Comparison of ENCODE assay signal across 12 cellular contexts in genomic region chr11:47236482-47236881, GRCh38. TPM values are rescaled to one million over a fixed set of nuclear protein-coding genes. Genes with fewer than 3 reads are reported as not detected.
A peak's percentile ranks its signal among the peaks of the same experiment; 100 is the strongest.
DNase-seq lines count a peak whose midpoint lies in the region; TF ChIP-seq lines count a peak whose summit lies in the region.
"Had no signal": no experiment of that assay in that cellular context is flagged by ENCODE, and none has a peak within 500 bp of the region (broad histone marks: within the 10 kb centered on the region; RNA-seq: fewer than 3 reads in every experiment).

No MANE protein-coding gene starts in this region.

- peaks cover 33% of the 10 kb centered on the region for H3K4me1 Mint-ChIP-seq in activated naive CD4-positive, alpha-beta T cell treated with anti-CD3 and anti-CD28 coated beads, Interleukin-2, amount 50 U/mL, for 24 hours
- H3K4me1 Mint-ChIP-seq in chondrocyte (ENCODE audit: low read depth) = peaks cover 17% of the 10 kb centered on the region
- H3K4me1 Mint-ChIP-seq: CD14-positive monocyte had no signal

- H3K4me3 ChIP-seq in right atrium auricular region = no peak overlapping the region
- H3K4me3 ChIP-seq: heart right ventricle had no signal

- H3K4me3 Mint-ChIP-seq in activated naive CD4-positive, alpha-beta T cell treated with anti-CD3 and anti-CD28 coated beads, Interleukin-2, amount 50 U/mL, for 24 hours = no peak overlapping the region
- H3K4me3 Mint-ChIP-seq in chondrocyte (ENCODE audit: unreplicated experiment) = no peak overlapping the region
- H3K4me3 Mint-ChIP-seq: CD14-positive monocyte had no signal

- no peaks in the 10 kb centered on the region for H3K27me3 Mint-ChIP-seq in activated naive CD4-positive, alpha-beta T cell treated with anti-CD3 and anti-CD28 coated beads, Interleukin-2, amount 50 U/mL, for 24 hours
- H3K27me3 Mint-ChIP-seq in chondrocyte (ENCODE audit: low read depth) = no peaks in the 10 kb centered on the region

- H3K4me1 ChIP-seq in right atrium auricular region = peaks cover 0 to 5% of the 10 kb centered on the region in 2 donors

- H3K36me3 Mint-ChIP-seq in activated naive CD4-positive, alpha-beta T cell treated with anti-CD3 and anti-CD28 coated beads, Interleukin-2, amount 50 U/mL, for 24 hours = peaks cover 9% of the 10 kb centered on the region
- H3K36me3 Mint-ChIP-seq in chondrocyte (ENCODE audit: low read depth) = peaks cover 23% of the 10 kb centered on the region

- no peak for DNase-seq in activated naive CD4-positive, alpha-beta T cell treated with anti-CD3 and anti-CD28 coated beads, Interleukin-2, amount 50 U/mL, for 16 hours
- DNase-seq in RPMI7951 (ENCODE audit: low read depth) = peak; percentile 51
- DNase-seq in chondrocyte (ENCODE audit: low spot score) = no peak
- no peak for DNase-seq in 8988T
- no peak for DNase-seq in T1000 (lab: John Stamatoyannopoulos, UW)
- DNase-seq in NCI-H226 = no peak
- no peak for DNase-seq in right atrium auricular region (ENCODE audit: low spot score)
- DNase-seq: cerebellar nuclear complex, heart right ventricle, SIG-M5 had no signal

- peak overlapping the region; percentile 25 for H3K27ac Mint-ChIP-seq in activated naive CD4-positive, alpha-beta T cell treated with anti-CD3 and anti-CD28 coated beads, Interleukin-2, amount 50 U/mL, for 24 hours
- H3K27ac Mint-ChIP-seq in chondrocyte (ENCODE audit: unreplicated experiment) = peak overlapping the region; percentile 34

- no peaks in the 10 kb centered on the region for H3K9me3 ChIP-seq in right atrium auricular region
- H3K9me3 ChIP-seq: heart right ventricle had no signal

- H3K27me3 ChIP-seq in right atrium auricular region = no peaks in the 10 kb centered on the region
- H3K27me3 ChIP-seq: heart right ventricle had no signal

- TF ChIP-seq CTCF in chondrocyte (IDR thresholded peaks at IDR 0.05) (no peak), right atrium auricular region (IDR thresholded peaks at IDR 0.05) (no peak)

- no peaks in the 10 kb centered on the region for H3K9me3 Mint-ChIP-seq in activated naive CD4-positive, alpha-beta T cell treated with anti-CD3 and anti-CD28 coated beads, Interleukin-2, amount 50 U/mL, for 24 hours
- no peaks in the 10 kb centered on the region for H3K9me3 Mint-ChIP-seq in chondrocyte (ENCODE audit: low read depth)
- H3K9me3 Mint-ChIP-seq: CD14-positive monocyte had no signal

- H3K36me3 ChIP-seq in right atrium auricular region = peaks cover 30% of the 10 kb centered on the region

- H3K27ac ChIP-seq in right atrium auricular region = no peak overlapping the region
- H3K27ac ChIP-seq: heart right ventricle had no signal

RNA-seq across cellular contexts. Expression of gene ACP2, which starts 12.1 kb away (rescaled TPM):
- 27.1 and 39.9 TPM in 2 replicates for total RNA-seq in RPMI7951 (2014; rRNA removed; shearing (Covaris generic))
- total RNA-seq in chondrocyte (35.3 to 54.5 TPM (median 36.1 TPM) in 3 replicates), right atrium auricular region (10 to 100 TPM; 45.2 to 59.4 TPM)

RNA-seq across cellular contexts. Expression of gene NR1H3, which starts 21.3 kb away (rescaled TPM):
- 7.9 and 8.4 TPM in 2 replicates for total RNA-seq in RPMI7951 (2014; rRNA removed; shearing (Covaris generic))
- total RNA-seq in chondrocyte (3.2 to 7.0 TPM (median 4.8 TPM) in 3 replicates), right atrium auricular region (10 to 100 TPM; 15.9 to 23.2 TPM)

RNA-seq across cellular contexts. Expression of gene DDB2, which starts 21.7 kb away (rescaled TPM):
- total RNA-seq in RPMI7951 (2014; rRNA removed; shearing (Covaris generic)) = 22.7 and 35.0 TPM in 2 replicates
- total RNA-seq in chondrocyte (45.0 to 51.3 TPM (median 49.1 TPM) in 3 replicates), right atrium auricular region (10 to 100 TPM in 1 of 2 donors, 1 to 10 TPM in 1; 8.8 to 12.0 TPM)

RNA-seq across cellular contexts. Expression of gene MADD, which starts 33.5 kb away (rescaled TPM):
- 13.5 and 17.0 TPM in 2 replicates for total RNA-seq in RPMI7951 (2014; rRNA removed; shearing (Covaris generic))
- total RNA-seq in chondrocyte (28.3 to 32.1 TPM (median 29.6 TPM) in 3 replicates), right atrium auricular region (10 to 100 TPM; 28.2 to 49.8 TPM)

RNA-seq across cellular contexts. Expression of gene PACSIN3, which starts 50.2 kb away (rescaled TPM):
- 19.8 and 22.7 TPM in 2 replicates for total RNA-seq in RPMI7951 (2014; rRNA removed; shearing (Covaris generic))
- 45.0 to 69.4 TPM (median 65.3 TPM) in 3 replicates for total RNA-seq in chondrocyte
- total RNA-seq in right atrium auricular region = 100 to 1,000 TPM; 107 to 186 TPM
